ENCODE assay signal across 8 cellular contexts in the genomic region with DNA sequence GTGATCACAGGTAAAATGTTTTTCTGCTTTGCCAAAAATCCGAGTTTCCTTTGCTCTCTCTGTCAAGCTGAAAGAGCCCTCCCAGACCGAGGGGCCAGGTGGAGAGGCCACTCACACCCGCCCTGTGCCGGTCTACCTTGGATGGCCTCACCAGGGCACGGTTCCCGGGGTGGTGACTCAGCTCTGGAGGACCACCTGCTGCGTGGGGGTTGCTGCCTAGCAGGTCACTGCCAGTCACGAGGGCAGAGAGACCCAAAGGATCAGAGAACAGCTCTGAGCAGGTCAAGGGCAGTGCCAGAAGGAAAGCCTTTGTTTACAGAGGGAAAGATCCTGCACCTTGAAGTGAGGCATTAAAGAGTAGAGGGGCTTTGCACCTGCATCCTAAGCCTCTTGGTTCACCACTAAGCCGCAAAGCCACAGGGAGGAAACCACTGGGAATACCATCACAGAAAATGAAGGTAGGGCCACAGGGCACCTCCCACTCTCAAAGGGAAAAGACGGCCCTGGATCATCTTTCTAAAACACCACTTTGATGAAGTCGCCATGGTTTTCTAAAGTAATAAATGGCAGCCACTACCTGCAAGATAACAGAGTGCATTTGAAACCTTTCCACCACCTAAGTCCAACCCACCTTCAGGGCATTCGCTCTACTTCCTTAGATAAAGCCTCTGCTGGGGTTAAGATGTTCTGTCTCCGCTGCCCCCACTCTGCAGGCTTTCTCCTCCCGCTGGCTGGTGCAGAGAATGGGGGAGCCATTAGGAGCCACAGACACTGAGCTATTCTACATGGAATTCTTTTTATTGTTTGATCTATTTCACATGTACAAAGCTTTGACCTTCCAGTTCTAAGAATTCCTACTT.
DNase-seq lines count a peak whose midpoint lies in the region; ATAC-seq, FAIRE-seq and TF ChIP-seq lines count a peak whose summit lies in the region.

No MANE protein-coding gene starts in this region.

- H3K27ac Mint-ChIP-seq in astrocyte (ENCODE audit: unreplicated experiment), result peak overlapping the region; percentile 70

- H3K4me3 Mint-ChIP-seq in astrocyte (ENCODE audit: unreplicated experiment), result no peak overlapping the region

- DNase-seq in NCI-H1092 (lab: John Stamatoyannopoulos, UW) (peak; percentile 21), astrocyte (ENCODE audit: low read depth) (peak; percentile 72), left kidney (ENCODE audit: low read depth, low spot score) (peak; percentile 50), upper lobe of left lung (peak; percentile 84 to 97), NCI-H2081 (lab: John Stamatoyannopoulos, UW) (no peak)
- DNase-seq in NK-92 treated with Interleukin-12 subunit alpha and Interleukin-12 subunit beta, amount 100 ng/mL, for 24 hours (lab: John Stamatoyannopoulos, UW), result no peak

- no peak overlapping the region for H2AFZ ChIP-seq in astrocyte (ENCODE audit: low read depth, low read length)

- TF ChIP-seq CTCF in astrocyte (IDR thresholded peaks at IDR 0.05; ENCODE audit: insufficient read depth, low read depth, low read length) (no peak), upper lobe of left lung (IDR thresholded peaks at IDR 0.05) (no peak)

- no peak for FAIRE-seq in astrocyte (lab: Jason Lieb, UNC)

- H4K20me1 ChIP-seq in BLaER1 treated with 17β-estradiol and CSF1 and Interleukin-3, amounts not matched to agents 10 nM and 100 nM, result peaks cover 87 to 96% (median 95%) of the 10 kb centered on the region in 11 experiments
- peaks cover 81% of the 10 kb centered on the region for H4K20me1 ChIP-seq in astrocyte (ENCODE audit: insufficient read depth, low read length)

- peak in 3 of 4 donors; percentile 73 to 98 (median 76) for TF ChIP-seq EP300 in upper lobe of left lung (IDR thresholded peaks at IDR 0.05)

- peaks cover 52 to 65% (median 59%) of the 10 kb centered on the region in 10 experiments for H3K4me1 ChIP-seq in BLaER1 treated with 17β-estradiol and CSF1 and Interleukin-3, amounts not matched to agents 10 nM and 100 nM
- H3K4me1 ChIP-seq in astrocyte (ENCODE audit: insufficient read depth, low read length) (peaks cover 83% of the 10 kb centered on the region), upper lobe of left lung (peaks cover 61 to 93% (median 75%) of the 10 kb centered on the region in 4 donors)

- peak overlapping the region in 2 of 11 experiments; percentile 17 to 32; a peak in 2 of 22 replicates for H3K9ac ChIP-seq in BLaER1 treated with 17β-estradiol and CSF1 and Interleukin-3, amounts not matched to agents 10 nM and 100 nM
- peak overlapping the region; percentile 80 for H3K9ac ChIP-seq in astrocyte (ENCODE audit: low read length)

- H3K4me3 ChIP-seq in BLaER1 treated with 17β-estradiol and CSF1 and Interleukin-3, amounts not matched to agents 10 nM and 100 nM, result no peak overlapping the region
- H3K4me3 ChIP-seq in astrocyte (ENCODE audit: insufficient read depth, low read depth, low read length) (no peak overlapping the region), upper lobe of left lung (no peak overlapping the region)

- peak in 1 of 4 donors; percentile 32 for TF ChIP-seq POLR2A in upper lobe of left lung (IDR thresholded peaks at IDR 0.05)

- peaks cover 38% of the 10 kb centered on the region for H3K36me3 Mint-ChIP-seq in astrocyte (ENCODE audit: low read depth, unreplicated experiment)

- H3K9me3 ChIP-seq in BLaER1 treated with 17β-estradiol and CSF1 and Interleukin-3, amounts not matched to agents 10 nM and 100 nM (replicated peaks in 1 of 11), result no peaks in the 10 kb centered on the region
- H3K9me3 ChIP-seq in astrocyte (ENCODE audit: insufficient read depth, low read depth, low read length), result no peaks in the 10 kb centered on the region
- no peaks in the 10 kb centered on the region for H3K9me3 ChIP-seq in upper lobe of left lung

- H3K36me3 ChIP-seq in BLaER1 treated with 17β-estradiol and CSF1 and Interleukin-3, amounts not matched to agents 10 nM and 100 nM, result peaks cover 50 to 91% (median 80%) of the 10 kb centered on the region in 11 experiments
- H3K36me3 ChIP-seq in astrocyte (ENCODE audit: insufficient read depth, low read length), result peaks cover 49% of the 10 kb centered on the region
- peaks cover 0 to 55% (median 30%) of the 10 kb centered on the region in 4 donors for H3K36me3 ChIP-seq in upper lobe of left lung

- H3K27ac ChIP-seq in BLaER1 treated with 17β-estradiol and CSF1 and Interleukin-3, amounts not matched to agents 10 nM and 100 nM, result peak overlapping the region in 3 of 11 experiments; percentile 0 to 33 (median 7); a peak in 1 of 22 replicates
- H3K27ac ChIP-seq in astrocyte (ENCODE audit: low read depth, low read length), result peak overlapping the region; percentile 94
- H3K27ac ChIP-seq in upper lobe of left lung, result peak overlapping the region; percentile 54 to 81 (median 68)

- ATAC-seq in upper lobe of left lung (ENCODE audit: low FRiP score in 2 of 2), result peak; percentile 28 to 78
- no peak for ATAC-seq in HG02885 (IDR thresholded peaks at IDR 0.05; ENCODE audit: poor library complexity, unreplicated experiment)

- no peaks in the 10 kb centered on the region for H3K9me3 Mint-ChIP-seq in astrocyte (ENCODE audit: unreplicated experiment)

- WGBS in upper lobe of left lung, 2 donors, result 47 to 54% methylated on average over 13 to 14 of the region's 14 CpGs

- peak overlapping the region in 10 of 11 experiments; percentile 4 to 77 (median 54); a peak in 19 of 22 replicates for H3K4me2 ChIP-seq in BLaER1 treated with 17β-estradiol and CSF1 and Interleukin-3, amounts not matched to agents 10 nM and 100 nM
- peak overlapping the region; percentile 60 for H3K4me2 ChIP-seq in astrocyte (ENCODE audit: low read length)

- no peaks in the 10 kb centered on the region for H3K27me3 Mint-ChIP-seq in astrocyte (ENCODE audit: low read depth, unreplicated experiment)

- peaks cover 95% of the 10 kb centered on the region for H3K79me2 ChIP-seq in astrocyte (ENCODE audit: insufficient read depth, low read length)

- no peaks in the 10 kb centered on the region for H3K27me3 ChIP-seq in BLaER1 treated with 17β-estradiol and CSF1 and Interleukin-3, amounts not matched to agents 10 nM and 100 nM
- no peaks in the 10 kb centered on the region for H3K27me3 ChIP-seq in astrocyte (ENCODE audit: insufficient read depth, low read length)
- no peaks in the 10 kb centered on the region for H3K27me3 ChIP-seq in upper lobe of left lung

- peaks cover 77% of the 10 kb centered on the region for H3K4me1 Mint-ChIP-seq in astrocyte (ENCODE audit: low read depth, unreplicated experiment)

Comparison
In these comparisons a context has a peak if more than half of its experiments do, and no peak if none do; other contexts are left out.
1. DNase-seq: peak in NCI-H1092 (single experiment), astrocyte (single experiment), left kidney (single experiment) and upper lobe of left lung (2 of 2); none in NCI-H2081 (0 of 2) and NK-92 treated with Interleukin-12 subunit alpha and Interleukin-12 subunit beta, amount 100 ng/mL, for 24 hours (single experiment).